9 cellular contexts compared by ENCODE assay signal in the genomic region with DNA sequence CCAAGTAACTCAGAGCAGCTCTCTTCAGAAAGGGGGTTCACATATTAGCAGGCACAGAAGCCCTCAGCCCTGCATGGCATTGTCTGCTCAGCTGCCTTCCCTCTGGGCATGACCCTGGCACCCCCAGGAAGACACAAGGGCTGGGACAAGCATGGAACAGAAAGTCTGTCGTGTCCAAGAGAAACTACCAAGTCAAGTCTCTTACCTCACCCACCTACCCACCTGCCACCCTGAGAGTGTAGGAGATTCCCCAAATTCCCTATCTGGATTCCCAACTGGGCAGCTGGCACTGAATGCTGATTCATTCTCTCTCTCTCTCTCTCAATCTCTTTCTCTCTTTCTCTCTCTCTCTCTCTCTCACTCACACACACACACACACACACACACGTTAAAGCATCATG. TPM values are rescaled to one million over a fixed set of nuclear protein-coding genes. Genes with fewer than 3 reads are reported as not detected.
DNase-seq lines count a peak whose midpoint lies in the region; ATAC-seq, FAIRE-seq and TF ChIP-seq lines count a peak whose summit lies in the region.
"Had no signal": no experiment of that assay in that cellular context is flagged by ENCODE, and none has a peak within 500 bp of the region (broad histone marks: within the 10 kb centered on the region; RNA-seq: fewer than 3 reads in every experiment).

No MANE protein-coding gene starts in this region.

- H2AFZ ChIP-seq in OCI-LY1 (ENCODE audit: low read length) (no peak overlapping the region), H1 (ENCODE audit: low read length) (no peak overlapping the region), osteoblast (ENCODE audit: low read length) (no peak overlapping the region)

- peak; percentile 62 for DNase-seq in Caki2 (ENCODE audit: low read depth)
- DNase-seq in H1 (ENCODE audit: low read depth in 1 of 2, low spot score in 2 of 2) = no peak
- DNase-seq in osteoblast (ENCODE audit: insufficient read length, low spot score, missing footprints) = no peak
- no peak for DNase-seq in DMS153 (lab: John Stamatoyannopoulos, UW)
- no peak for DNase-seq in activated CD4-positive, alpha-beta T cell treated with anti-CD3 and anti-CD28 coated beads for 48 hours
- DNase-seq in GM20000 (ENCODE audit: low spot score) = no peak

- in situ Hi-C loops in Caki2 (cut with HindIII; ENCODE audit: low pct_unique_long_range_greater_than_20kb, low sequenced_read_pairs) = no loop called here

- H3K23ac ChIP-seq in H1 (ENCODE audit: insufficient read length) = no peak overlapping the region

- H3K4me3 ChIP-seq in OCI-LY1 (ENCODE audit: low read depth, low read length, poor library complexity, severe bottlenecking) (peak overlapping the region; percentile 13), H1 (ENCODE audit: extremely low read depth in 1 of 4, insufficient read depth in 2 of 4, low read depth in 3 of 4, low read length in 4 of 4) (no peak overlapping the region), osteoblast (ENCODE audit: insufficient read depth, low read length) (peak overlapping the region; percentile 49)
- H3K4me3 ChIP-seq: testis had no signal

- TF ChIP-seq POLR2A in H1 (IDR thresholded peaks at IDR 0.05; ENCODE audit: control extremely low read depth in 1 of 2, low read depth in 2 of 2, low read length in 2 of 2) = no peak

- H3K4ac ChIP-seq in H1 (replicated peaks; ENCODE audit: insufficient read length, low read depth, low read length) = no peak overlapping the region

- peak overlapping the region; percentile 69 for H2AK5ac ChIP-seq in H1 (ENCODE audit: low read depth, low read length)

- FAIRE-seq in H1 (lab: Jason Lieb, UNC) = no peak

- H3K27ac ChIP-seq in OCI-LY1 (ENCODE audit: low read depth, low read length, poor library complexity, severe bottlenecking) = no peak overlapping the region
- H3K27ac ChIP-seq in H1 (ENCODE audit: low read depth, low read length) = no peak overlapping the region
- peak overlapping the region; percentile 95 for H3K27ac ChIP-seq in osteoblast (ENCODE audit: low read depth, low read length)

- no peak overlapping the region; the same call in 1 of the 2 replicates for H4K8ac ChIP-seq in H1 (ENCODE audit: extremely low read depth, insufficient read depth, low read length)

- POLR2A ChIA-PET in H1 (lab: Charles Lee; ENCODE audit: partially characterized antibody) = interaction anchor here (0.7 to 3.2 kb wide), 5 partner anchors 12 to 69 kb away, joined by 3 to 18 read pairs (median 3); no protein-coding TSS in a partner anchor

- TF ChIP-seq RAD21 in H1 (IDR thresholded peaks at IDR 0.05 in 1 of 2, conservative IDR thresholded peaks at IDR 0.05 in 1 of 2; ENCODE audit: low read depth in 2 of 2, low read length in 2 of 2) = no peak

- no peaks in the 10 kb centered on the region for H3F3A ChIP-seq in OCI-LY1 (ENCODE audit: insufficient read depth, low read length)

- no peak overlapping the region for H3K56ac ChIP-seq in H1 (replicated peaks; ENCODE audit: insufficient read length, low read depth, low read length)

- CTCF ChIA-PET in H1 (lab: Charles Lee; ENCODE audit: partially characterized antibody) = interaction anchor here (0.5 to 2.6 kb wide), 6 partner anchors 8 to 114 kb away, joined by 3 to 8 read pairs (median 4); no protein-coding TSS in a partner anchor

- no peak for TF ChIP-seq EP300 in H1 (IDR thresholded peaks at IDR 0.05; ENCODE audit: borderline replicate concordance in 1 of 2, low read depth in 2 of 2, low read length in 2 of 2)

- TF ChIP-seq CTCF in OCI-LY1 (IDR thresholded peaks at IDR 0.05; ENCODE audit: low read length) (no peak), H1 (IDR thresholded peaks at IDR 0.05; ENCODE audit: control extremely low read depth in 1 of 3, insufficient read depth in 1 of 3, low read depth in 1 of 3, low read length in 3 of 3) (no peak), osteoblast (IDR thresholded peaks at IDR 0.05; ENCODE audit: extremely low read depth, low read depth, low read length) (no peak), GM20000 (IDR thresholded peaks at IDR 0.05; ENCODE audit: extremely low read depth, missing control alignments) (no peak)

- H2BK15ac ChIP-seq in H1 (ENCODE audit: low read length) = no peak overlapping the region

- H3K4me2 ChIP-seq in OCI-LY1 (ENCODE audit: low read length) (peak overlapping the region; percentile 53; the same call in 1 of the 2 replicates), H1 (ENCODE audit: insufficient read depth in 1 of 2, low read depth in 2 of 2, low read length in 2 of 2) (peak overlapping the region in 1 of 2 experiments; percentile 52; a peak in 3 of 4 replicates), osteoblast (ENCODE audit: insufficient read depth, low read length) (peak overlapping the region; percentile 80)

- H4K91ac ChIP-seq in H1 (replicated peaks; ENCODE audit: insufficient read length, low read length) = no peak overlapping the region

- no peaks in the 10 kb centered on the region for H3K36me3 ChIP-seq in OCI-LY1 (ENCODE audit: insufficient read depth, low read length)
- H3K36me3 ChIP-seq in H1 (ENCODE audit: control insufficient read depth in 2 of 4, insufficient read depth in 4 of 4, low read length in 3 of 4) = no peaks in the 10 kb centered on the region
- H3K36me3 ChIP-seq in osteoblast (ENCODE audit: insufficient read depth, low read length) = peaks cover 32% of the 10 kb centered on the region

- H3K79me1 ChIP-seq in H1 (ENCODE audit: low read depth, low read length) = peaks cover 22% of the 10 kb centered on the region

- no peak for ATAC-seq in HG03139 (IDR thresholded peaks at IDR 0.05; ENCODE audit: unreplicated experiment)

- WGBS in H1 (ENCODE audit: extremely low coverage in 1 of 2, insufficient coverage in 1 of 2, insufficient read length in 1 of 2, insufficient replicate concordance in 2 of 2, low coverage in 1 of 2, low lambda C conversion rate in 2 of 2, missing lambda C conversion rate in 1 of 2), 2 experiments = 68% methylated on average over 2 of the region's 2 CpGs; no CpG with 5 or more reads in 1 of the 2 experiments

- no peak overlapping the region for H3K18ac ChIP-seq in H1 (ENCODE audit: extremely low read depth, low read length)

- peak overlapping the region; percentile 6; the same call in 1 of the 2 replicates for H3K9ac ChIP-seq in OCI-LY1 (ENCODE audit: low read length)
- no peak overlapping the region for H3K9ac ChIP-seq in H1 (replicated peaks in 1 of 4; ENCODE audit: extremely low read depth in 1 of 4, low read depth in 3 of 4, low read length in 3 of 4)

- H2BK20ac ChIP-seq in H1 (ENCODE audit: low read length) = peak overlapping the region; percentile 94; the same call in 1 of the 2 replicates

- H4K20me1 ChIP-seq in OCI-LY1 (ENCODE audit: insufficient read depth, low read length) = no peaks in the 10 kb centered on the region
- peaks cover 0 to 6% of the 10 kb centered on the region in 2 experiments for H4K20me1 ChIP-seq in H1 (replicated peaks in 1 of 2; ENCODE audit: control insufficient read depth in 1 of 2, insufficient read depth in 2 of 2, low read length in 2 of 2)
- peaks cover 64% of the 10 kb centered on the region for H4K20me1 ChIP-seq in osteoblast (ENCODE audit: insufficient read depth, low read length)

- H3K27me3 ChIP-seq in OCI-LY1 (ENCODE audit: insufficient read depth, low read length) (no peaks in the 10 kb centered on the region), H1 (replicated peaks in 1 of 4; ENCODE audit: control insufficient read depth in 3 of 4, extremely low read depth in 1 of 4, insufficient read depth in 3 of 4, low read length in 3 of 4) (no peaks in the 10 kb centered on the region; a peak in 1 of 7 replicates), osteoblast (ENCODE audit: insufficient read depth, low read length) (no peaks in the 10 kb centered on the region)
- H3K27me3 ChIP-seq: testis had no signal

- H2BK12ac ChIP-seq in H1 (ENCODE audit: low read depth, low read length) = 0 out of 2 replicates have a peak overlapping the region, but pooled peaks have one; percentile 30

- H3K14ac ChIP-seq in H1 (ENCODE audit: insufficient read length) = no peak overlapping the region

- H3K79me2 ChIP-seq in OCI-LY1 (ENCODE audit: insufficient read depth, low read length) (no peaks in the 10 kb centered on the region), H1 (ENCODE audit: control insufficient read depth in 1 of 2, insufficient read depth in 2 of 2, low read length in 2 of 2) (peaks cover 4 to 86% of the 10 kb centered on the region in 2 experiments; a peak in 3 of 4 replicates), osteoblast (ENCODE audit: insufficient read depth, low read length) (peaks cover 99% of the 10 kb centered on the region)

- H2BK120ac ChIP-seq in H1 (replicated peaks; ENCODE audit: low read depth, low read length) = peak overlapping the region; percentile 21

- H3K9me2 ChIP-seq in OCI-LY1 (ENCODE audit: low read depth, low read length) = no peaks in the 10 kb centered on the region

- no peak overlapping the region for H4K5ac ChIP-seq in H1 (ENCODE audit: insufficient read length, low read depth, low read length)

- peaks cover 27% of the 10 kb centered on the region for H3K4me1 ChIP-seq in OCI-LY1 (ENCODE audit: insufficient read depth, low read length, severe bottlenecking)
- peaks cover 22 to 61% (median 41%) of the 10 kb centered on the region in 4 experiments for H3K4me1 ChIP-seq in H1 (replicated peaks in 1 of 4; ENCODE audit: control insufficient read depth in 3 of 4, insufficient read depth in 4 of 4, low read length in 3 of 4)
- H3K4me1 ChIP-seq in osteoblast (ENCODE audit: insufficient read depth, low read length) = peaks cover 98% of the 10 kb centered on the region

- H3K23me2 ChIP-seq in H1 (ENCODE audit: low read depth, low read length) = no peaks in the 10 kb centered on the region

- H3K9me3 ChIP-seq in OCI-LY1 (ENCODE audit: low read length) = no peaks in the 10 kb centered on the region
- H3K9me3 ChIP-seq in H1 (ENCODE audit: insufficient read depth in 2 of 2, low read depth in 1 of 2, low read length in 1 of 2) = no peaks in the 10 kb centered on the region
- H3K9me3 ChIP-seq in osteoblast (ENCODE audit: low read depth, low read length) = no peaks in the 10 kb centered on the region
- H3K9me3 ChIP-seq: testis had no signal

- peak overlapping the region; percentile 35; the same call in 1 of the 2 replicates for H2BK5ac ChIP-seq in H1 (ENCODE audit: low read depth, low read length)

TF ChIP-seq in H1, 55 proteins besides CTCF, POLR2A, EP300 and RAD21 (continues in another document):
- TF ChIP-seq NRF1 (IDR thresholded peaks at IDR 0.05; ENCODE audit: low read depth, low read length) = no peak
- TF ChIP-seq SP2 (IDR thresholded peaks at IDR 0.05; ENCODE audit: low read length) = no peak

RNA-seq across cellular contexts. Expression of a gene that starts 21.6 kb away (rescaled TPM):
- total RNA-seq in Caki2 (2014; rRNA removed; shearing (Covaris generic); ENCODE audit: low replicate concordance) = 38.0 and 50.2 TPM in 2 replicates
- total RNA-seq in H1 (2021; fragmentation: NEBNext Ultra II Directional; extraction: Animal tissue kit (Norgen Biotek cat#: 25700)) = 13.8 and 15.5 TPM in 2 replicates
- 6.5 and 6.6 TPM in 2 replicates for polyA plus RNA-seq in H1 (2011; rRNA removed)
- polyA plus RNA-seq in H1 (2011; cell fraction: cytosol; rRNA removed) = 6.1 TPM
- 9.4 TPM for polyA plus RNA-seq in H1 (2011; cell fraction: nucleus; rRNA removed)
- 3.7 to 4.5 TPM (median 4.3 TPM) in 4 replicates for polyA plus RNA-seq in H1 (2012, experiment 1 of 2)
- polyA plus RNA-seq in H1 (2012, experiment 2 of 2) = 4.8 TPM
- polyA plus RNA-seq in H1 (2013, experiment 1 of 2) = 12.4 TPM
- polyA plus RNA-seq in H1 (2013, experiment 2 of 2) = 12.0 TPM
- polyA minus RNA-seq in H1 (2011; rRNA and poly(A)+ RNA removed) = 10.3 and 13.5 TPM in 2 replicates
- polyA minus RNA-seq in H1 (2011; cell fraction: cytosol; rRNA and poly(A)+ RNA removed) = 9.7 TPM
- 9.4 TPM for polyA minus RNA-seq in H1 (2011; cell fraction: nucleus; rRNA and poly(A)+ RNA removed)
- total RNA-seq in osteoblast = 76.0 and 81.6 TPM in 2 replicates

Comparison
In these comparisons a context has a peak if more than half of its experiments do, and no peak if none do; other contexts are left out.
1. H3K4me3 ChIP-seq: peak in OCI-LY1 (single experiment) and osteoblast (single experiment); none in H1 (0 of 4).